Comparison of ENCODE assay signal across 33 cellular contexts in genomic region chr6:99346595-99346994, GRCh38. TPM values are rescaled to one million over a fixed set of nuclear protein-coding genes. Genes with fewer than 3 reads are reported as not detected.
"Had no signal": no experiment of that assay in that cellular context is flagged by ENCODE, and none has a peak within 500 bp of the region (broad histone marks: within the 10 kb centered on the region; RNA-seq: fewer than 3 reads in every experiment).

No MANE protein-coding gene starts in this region.

- H3K36me3 ChIP-seq: adrenal gland, esophagus squamous epithelium, WERI-Rb-1 had no signal

- H3K27ac ChIP-seq: adrenal gland, body of pancreas, WERI-Rb-1 had no signal

- H3K27ac Mint-ChIP-seq: activated B cell treated with CpG ODN at 0.5 μM for 24 hours; activated CD8-positive, alpha-beta T cell treated with anti-CD3 and anti-CD28 coated beads for 36 hours; activated naive CD4-positive, alpha-beta T cell treated with anti-CD3 and anti-CD28 coated beads for 36 hours; activated naive CD4-positive, alpha-beta T cell treated with anti-CD3 and anti-CD28 coated beads, Interleukin-2, amount 50 U/mL, for 24 hours; activated naive CD8-positive, alpha-beta T cell treated with anti-CD3 and anti-CD28 coated beads for 36 hours; activated naive CD8-positive, alpha-beta T cell treated with anti-CD3 and anti-CD28 coated beads, Interleukin-2, amount 50 U/mL, for 24 hours; activated T-helper 1 cell treated with anti-CD3 and anti-CD28 coated beads, Interleukin-12 subunit alpha, Interleukin-12 subunit beta, Interleukin-2, Interleukin-4 antibody, amounts not matched to agents 30 ng/mL and 10 ng/mL and 1 ng/mL, durations not matched to agents 14 hours and 24 hours and 36 hours; activated T-helper 2 cell treated with anti-CD3 and anti-CD28 coated beads, Interferon-gamma antibody, Interleukin-2, Interleukin-4, amounts not matched to agents 10 μg/mL and 5 μg/mL and 100 μg/mL, durations not matched to agents 14 hours and 24 hours and 36 hours; effector memory CD8-positive, alpha-beta T cell; T-helper 17 cell; T-helper 2 cell treated with Interferon-gamma antibody and Interleukin-4, amounts not matched to agents 5 μg/mL and 100 μg/mL, for 36 hours had no signal

- H3K4me1 Mint-ChIP-seq: T-helper 17 cell had no signal

- H3K36me3 Mint-ChIP-seq: activated naive CD4-positive, alpha-beta T cell treated with anti-CD3 and anti-CD28 coated beads, Interleukin-2, amount 50 U/mL, for 24 hours; activated naive CD8-positive, alpha-beta T cell treated with anti-CD3 and anti-CD28 coated beads for 36 hours had no signal

- ATAC-seq: activated CD4-positive, CD25-positive, alpha-beta regulatory T cell treated with anti-CD3 and anti-CD28 coated beads, Interleukin-2, amount 50 U/mL, for 24 hours; activated CD8-positive, alpha-beta T cell treated with anti-CD3 and anti-CD28 coated beads for 36 hours; activated naive CD8-positive, alpha-beta T cell treated with anti-CD3 and anti-CD28 coated beads, Interleukin-2, amount 50 U/mL, for 24 hours; body of pancreas; effector memory CD8-positive, alpha-beta T cell; T-helper 17 cell had no signal

- H3K4me3 ChIP-seq: adrenal gland, body of pancreas, esophagus squamous epithelium had no signal

- H3K9me3 Mint-ChIP-seq: activated B cell treated with CpG ODN at 0.5 μM for 24 hours; activated CD8-positive, alpha-beta T cell treated with anti-CD3 and anti-CD28 coated beads for 36 hours; activated naive CD4-positive, alpha-beta T cell treated with anti-CD3 and anti-CD28 coated beads for 36 hours; activated naive CD4-positive, alpha-beta T cell treated with anti-CD3 and anti-CD28 coated beads, Interleukin-2, amount 50 U/mL, for 24 hours; activated naive CD8-positive, alpha-beta T cell treated with anti-CD3 and anti-CD28 coated beads for 36 hours; activated naive CD8-positive, alpha-beta T cell treated with anti-CD3 and anti-CD28 coated beads, Interleukin-2, amount 50 U/mL, for 24 hours; activated T-helper 1 cell treated with anti-CD3 and anti-CD28 coated beads, Interleukin-12 subunit alpha, Interleukin-12 subunit beta, Interleukin-2, Interleukin-4 antibody, amounts not matched to agents 30 ng/mL and 10 ng/mL and 1 ng/mL, durations not matched to agents 14 hours and 24 hours and 36 hours; activated T-helper 2 cell treated with anti-CD3 and anti-CD28 coated beads, Interferon-gamma antibody, Interleukin-2, Interleukin-4, amounts not matched to agents 10 μg/mL and 5 μg/mL and 100 μg/mL, durations not matched to agents 14 hours and 24 hours and 36 hours; effector memory CD8-positive, alpha-beta T cell; T-helper 2 cell treated with Interferon-gamma antibody and Interleukin-4, amounts not matched to agents 5 μg/mL and 100 μg/mL, for 36 hours had no signal

- H3K4me3 Mint-ChIP-seq: activated B cell treated with CpG ODN at 0.5 μM for 24 hours; activated CD8-positive, alpha-beta T cell treated with anti-CD3 and anti-CD28 coated beads for 36 hours; activated naive CD4-positive, alpha-beta T cell treated with anti-CD3 and anti-CD28 coated beads for 36 hours; activated naive CD4-positive, alpha-beta T cell treated with anti-CD3 and anti-CD28 coated beads, Interleukin-2, amount 50 U/mL, for 24 hours; activated naive CD8-positive, alpha-beta T cell treated with anti-CD3 and anti-CD28 coated beads for 36 hours; activated naive CD8-positive, alpha-beta T cell treated with anti-CD3 and anti-CD28 coated beads, Interleukin-2, amount 50 U/mL, for 24 hours; activated T-helper 1 cell treated with anti-CD3 and anti-CD28 coated beads, Interleukin-12 subunit alpha, Interleukin-12 subunit beta, Interleukin-2, Interleukin-4 antibody, amounts not matched to agents 30 ng/mL and 10 ng/mL and 1 ng/mL, durations not matched to agents 14 hours and 24 hours and 36 hours; effector memory CD8-positive, alpha-beta T cell; T-helper 17 cell; T-helper 2 cell treated with Interferon-gamma antibody and Interleukin-4, amounts not matched to agents 5 μg/mL and 100 μg/mL, for 36 hours had no signal

- FAIRE-seq: colon had no signal

- H3K9me3 ChIP-seq: adrenal gland, body of pancreas, esophagus squamous epithelium had no signal

- DNase-seq: activated B cell treated with CpG ODN at 0.5 μM for 24 hours; activated CD4-positive, alpha-beta T cell treated with anti-CD3 and anti-CD28 coated beads for 48 hours; activated CD4-positive, alpha-beta T cell treated with anti-CD3 and anti-CD28 coated beads, Interleukin-2, amount 50 U/mL, for 1 hour; activated CD4-positive, alpha-beta T cell treated with anti-CD3 and anti-CD28 coated beads, Interleukin-2, amount 50 U/mL, for 48 hours; activated CD8-positive, alpha-beta memory T cell treated with anti-CD3 and anti-CD28 coated beads for 24 hours; activated CD8-positive, alpha-beta T cell treated with anti-CD3 and anti-CD28 coated beads for 36 hours; activated effector memory CD4-positive, alpha-beta T cell treated with anti-CD3 and anti-CD28 coated beads, Interleukin-2, amount 50 U/mL, for 16 hours; activated naive CD4-positive, alpha-beta T cell treated with anti-CD3 and anti-CD28 coated beads for 36 hours; activated naive CD8-positive, alpha-beta T cell treated with anti-CD3 and anti-CD28 coated beads for 36 hours; activated naive CD8-positive, alpha-beta T cell treated with anti-CD3 and anti-CD28 coated beads, Interleukin-2, amount 50 U/mL, for 24 hours; activated T-cell treated with anti-CD3 and anti-CD28 coated beads, Interleukin-2, amount 50 U/mL, for 48 hours; adrenal gland; amygdala; aorta; body of pancreas; caudate nucleus; cortex of kidney; dermis blood vessel endothelial cell; effector CD4-positive, alpha-beta T cell; effector memory CD8-positive, alpha-beta T cell; erythroblast; esophagus squamous epithelium; foreskin melanocyte; T-helper 1 cell; T-helper 17 cell; T1000; WERI-Rb-1 had no signal

- H3K27me3 ChIP-seq: body of pancreas had no signal

RNA-seq across cellular contexts. Expression of gene FAXC, which starts 2.9 kb away (rescaled TPM):
- total RNA-seq: activated B cell treated with CpG ODN at 0.5 μM for 24 hours; activated CD8-positive, alpha-beta T cell treated with anti-CD3 and anti-CD28 coated beads for 36 hours; activated naive CD4-positive, alpha-beta T cell treated with anti-CD3 and anti-CD28 coated beads for 36 hours; activated naive CD8-positive, alpha-beta T cell treated with anti-CD3 and anti-CD28 coated beads for 36 hours; activated T-helper 1 cell treated with anti-CD3 and anti-CD28 coated beads, Interleukin-12 subunit alpha, Interleukin-12 subunit beta, Interleukin-2, Interleukin-4 antibody, amounts not matched to agents 30 ng/mL and 10 ng/mL and 1 ng/mL, durations not matched to agents 14 hours and 24 hours and 36 hours; activated T-helper 2 cell treated with anti-CD3 and anti-CD28 coated beads, Interferon-gamma antibody, Interleukin-2, Interleukin-4, amounts not matched to agents 10 μg/mL and 5 μg/mL and 100 μg/mL, durations not matched to agents 14 hours and 24 hours and 36 hours; T-helper 17 cell had no signal
